21 cellular contexts compared by ENCODE assay signal in the genomic region with DNA sequence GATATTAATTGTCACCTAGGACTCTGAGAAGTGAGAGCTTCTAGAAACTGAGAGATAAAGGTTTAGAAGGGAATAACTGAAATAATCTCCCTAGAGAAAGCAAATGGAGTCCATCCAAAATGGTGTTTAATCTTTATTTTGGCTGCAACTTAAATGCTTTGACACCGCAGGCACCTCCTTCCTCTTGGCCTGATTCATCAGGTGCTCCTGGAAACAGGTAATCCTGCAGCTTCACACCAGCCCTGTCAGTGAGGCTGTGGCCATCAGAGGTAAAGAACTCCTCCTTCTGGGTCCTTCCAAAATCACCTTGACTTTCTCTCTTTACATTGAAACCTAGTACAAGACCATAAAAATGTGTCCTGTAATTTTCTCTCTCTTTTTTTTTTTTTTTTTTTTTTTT.
A peak's percentile ranks its signal among the peaks of the same experiment; 100 is the strongest.
DNase-seq lines count a peak whose midpoint lies in the region; ATAC-seq and TF ChIP-seq lines count a peak whose summit lies in the region.
"Had no signal": no experiment of that assay in that cellular context is flagged by ENCODE, and none has a peak within 500 bp of the region (broad histone marks: within the 10 kb centered on the region; RNA-seq: fewer than 3 reads in every experiment).

No MANE protein-coding gene starts in this region.

- DNase-seq in NCI-H2196 (lab: John Stamatoyannopoulos, UW; ENCODE audit: unreplicated experiment) (peak; percentile 8), NCI-H2196 treated with DMSO at 0.1 percent for 48 hours (lab: John Stamatoyannopoulos, UW; ENCODE audit: unreplicated experiment) (no peak), iPS-NIHi7 (ENCODE audit: extremely low spot score) (peak; percentile 27), COR-L47 (lab: John Stamatoyannopoulos, UW) (no peak)
- DNase-seq in activated CD4-positive, alpha-beta T cell treated with anti-CD3 and anti-CD28 coated beads, Interleukin-2, amount 50 U/mL, for 1 hour, result no peak
- DNase-seq: DMS53, GOT3, HFFc6, KBM-7, NCI-H1048, NCI-H1417, NCI-H1694 treated with DMSO at 0.1 percent for 48 hours, NCI-H2081, NCI-H345, NCI-H510A treated with DMSO at 0.1 percent for 48 hours, NCI-H748 treated with DMSO at 0.1 percent for 48 hours, RPMI8226, SHP77 treated with DMSO at 0.1 percent for 48 hours had no signal

- TF ChIP-seq CTCF in VCaP (conservative IDR thresholded peaks at IDR 0.05), result no peak

- peak overlapping the region; percentile 40 for H3K27ac ChIP-seq in VCaP
- H3K27ac ChIP-seq: 22Rv1 had no signal

- no peak for ATAC-seq in GM21825 (IDR thresholded peaks at IDR 0.05; ENCODE audit: unreplicated experiment)

Comparison
In these comparisons a context has a peak if more than half of its experiments do, and no peak if none do; other contexts are left out.
1. DNase-seq: peak in NCI-H2196 (single experiment) and iPS-NIHi7 (single experiment); none in NCI-H2196 treated with DMSO at 0.1 percent for 48 hours (single experiment), COR-L47 (single experiment) and activated CD4-positive, alpha-beta T cell treated with anti-CD3 and anti-CD28 coated beads, Interleukin-2, amount 50 U/mL, for 1 hour (single experiment).